In genomic region chr20:35600176-35600995, GRCh38 we compare ENCODE assay signal across 10 cellular contexts. TPM values are rescaled to one million over a fixed set of nuclear protein-coding genes. Genes with fewer than 3 reads are reported as not detected.
A peak's percentile ranks its signal among the peaks of the same experiment; 100 is the strongest.
DNase-seq lines count a peak whose midpoint lies in the region; ATAC-seq and TF ChIP-seq lines count a peak whose summit lies in the region.
"Had no signal": no experiment of that assay in that cellular context is flagged by ENCODE, and none has a peak within 500 bp of the region (broad histone marks: within the 10 kb centered on the region; RNA-seq: fewer than 3 reads in every experiment).

No MANE protein-coding gene starts in this region.

- intact Hi-C loops in activated CD4-positive, alpha-beta memory T cell treated with anti-CD3 and anti-CD28 coated beads for 36 hours (cut with micrococcal nuclease), result loop anchor here (5.0 kb wide), 2 partner anchors 282 to 352 kb away; partner anchors contain the start of gene SCAND1

- H3K4me1 ChIP-seq in skeletal muscle satellite cell (ENCODE audit: control insufficient read depth, insufficient read depth, low read length), result peaks cover 10% of the 10 kb centered on the region

- CTCF ChIA-PET in activated CD4-positive, alpha-beta memory T cell treated with anti-CD3 and anti-CD28 coated beads for 36 hours (lab: Charles Lee), result interaction anchor here (0.6 to 2.0 kb wide), 18 partner anchors 11 to 503 kb away, joined by 3 to 16 read pairs (median 5); partner anchors contain the start of genes ERGIC3, NFS1, ROMO1 and SCAND1
- CTCF ChIA-PET in GM10248 (lab: Yijun Ruan, JAX), result interaction anchor here (1.1 to 7.6 kb wide), 5 partner anchors 11 to 353 kb away, joined by 3 to 87 read pairs (median 4); partner anchors contain the start of genes ERGIC3 and SPAG4

- peak overlapping the region; percentile 66 for H3K4me3 ChIP-seq in skeletal muscle satellite cell (ENCODE audit: low read length)
- H3K4me3 ChIP-seq: mucosa of descending colon had no signal

- peaks cover 33% of the 10 kb centered on the region for H3K27me3 Mint-ChIP-seq in activated naive CD8-positive, alpha-beta T cell treated with anti-CD3 and anti-CD28 coated beads, Interleukin-2, amount 50 U/mL, for 24 hours
- H3K27me3 Mint-ChIP-seq in activated CD4-positive, alpha-beta memory T cell treated with anti-CD3 and anti-CD28 coated beads for 36 hours, result peaks cover 18% of the 10 kb centered on the region

- H3K9me3 ChIP-seq in skeletal muscle satellite cell (replicated peaks; ENCODE audit: low read length), result no peaks in the 10 kb centered on the region
- H3K9me3 ChIP-seq: mucosa of descending colon had no signal

- no peaks in the 10 kb centered on the region for H3K9me3 Mint-ChIP-seq in activated naive CD8-positive, alpha-beta T cell treated with anti-CD3 and anti-CD28 coated beads, Interleukin-2, amount 50 U/mL, for 24 hours
- no peaks in the 10 kb centered on the region for H3K9me3 Mint-ChIP-seq in activated CD4-positive, alpha-beta memory T cell treated with anti-CD3 and anti-CD28 coated beads for 36 hours

- POLR2A ChIA-PET in activated CD4-positive, alpha-beta memory T cell treated with anti-CD3 and anti-CD28 coated beads for 36 hours (lab: Charles Lee), result interaction anchor here (2.1 kb wide), 1 partner anchor 58 kb away, joined by 8 read pairs; the partner anchor contains the start of gene ERGIC3
- POLR2A ChIA-PET in GM10248 (lab: Yijun Ruan, JAX), result no interaction called here

- no peak for TF ChIP-seq CTCF in GM10248 (IDR thresholded peaks at IDR 0.05; ENCODE audit: control extremely low read depth, extremely low read depth, low read depth, missing control alignments)

- H3K4me2 ChIP-seq in skeletal muscle satellite cell (ENCODE audit: low read length), result peak overlapping the region; percentile 95

- H3K27me3 ChIP-seq in skeletal muscle satellite cell (ENCODE audit: control insufficient read depth, insufficient read depth, low read length), result peaks cover 57% of the 10 kb centered on the region

- H3K4me3 Mint-ChIP-seq in activated naive CD8-positive, alpha-beta T cell treated with anti-CD3 and anti-CD28 coated beads, Interleukin-2, amount 50 U/mL, for 24 hours, result peak overlapping the region; percentile 71
- no peak overlapping the region for H3K4me3 Mint-ChIP-seq in activated CD4-positive, alpha-beta memory T cell treated with anti-CD3 and anti-CD28 coated beads for 36 hours

- peaks cover 9% of the 10 kb centered on the region for H3K4me1 Mint-ChIP-seq in activated naive CD8-positive, alpha-beta T cell treated with anti-CD3 and anti-CD28 coated beads, Interleukin-2, amount 50 U/mL, for 24 hours
- peaks cover 9% of the 10 kb centered on the region for H3K4me1 Mint-ChIP-seq in activated CD4-positive, alpha-beta memory T cell treated with anti-CD3 and anti-CD28 coated beads for 36 hours (ENCODE audit: low read depth)

- H3K36me3 ChIP-seq in skeletal muscle satellite cell (ENCODE audit: insufficient read depth, low read length), result no peaks in the 10 kb centered on the region

- H3K27ac Mint-ChIP-seq in activated naive CD8-positive, alpha-beta T cell treated with anti-CD3 and anti-CD28 coated beads, Interleukin-2, amount 50 U/mL, for 24 hours, result no peak overlapping the region
- no peak overlapping the region for H3K27ac Mint-ChIP-seq in activated CD4-positive, alpha-beta memory T cell treated with anti-CD3 and anti-CD28 coated beads for 36 hours

- no peaks in the 10 kb centered on the region for H3K36me3 Mint-ChIP-seq in activated naive CD8-positive, alpha-beta T cell treated with anti-CD3 and anti-CD28 coated beads, Interleukin-2, amount 50 U/mL, for 24 hours (ENCODE audit: low read depth)
- no peaks in the 10 kb centered on the region for H3K36me3 Mint-ChIP-seq in activated CD4-positive, alpha-beta memory T cell treated with anti-CD3 and anti-CD28 coated beads for 36 hours

- DNase-seq in ELF-1 (ENCODE audit: low read depth, low spot score), result peak; percentile 31
- DNase-seq in activated naive CD8-positive, alpha-beta T cell treated with anti-CD3 and anti-CD28 coated beads, Interleukin-2, amount 50 U/mL, for 24 hours, result no peak
- peak; percentile 54 for DNase-seq in islet precursor cell
- no peak for DNase-seq in activated CD4-positive, alpha-beta memory T cell treated with anti-CD3 and anti-CD28 coated beads for 36 hours
- DNase-seq in GM10248 (ENCODE audit: extremely low spot score), result no peak
- DNase-seq in NCI-H1930 (lab: John Stamatoyannopoulos, UW), result no peak
- no peak for DNase-seq in NOMO-1 treated with DMSO at 0.1 percent for 48 hours (lab: John Stamatoyannopoulos, UW; ENCODE audit: unreplicated experiment)
- DNase-seq: stimulated activated naive CD4-positive, alpha-beta T cell treated with Interleukin-2 at 50 U/mL for 16 hours had no signal

- no peak overlapping the region for H3K9ac ChIP-seq in skeletal muscle satellite cell (ENCODE audit: low read depth, low read length)

- ATAC-seq in activated naive CD8-positive, alpha-beta T cell treated with anti-CD3 and anti-CD28 coated beads, Interleukin-2, amount 50 U/mL, for 24 hours, result no peak

RNA-seq across cellular contexts. Expression of gene SPAG4, which starts 15.2 kb away (rescaled TPM):
- 12.0 and 13.4 TPM in 2 replicates for total RNA-seq in skeletal muscle satellite cell (2012; rRNA removed)
- 1 to 10 TPM; 7.5 to 9.4 TPM for total RNA-seq in activated CD4-positive, alpha-beta memory T cell treated with anti-CD3 and anti-CD28 coated beads for 36 hours

RNA-seq across cellular contexts. Expression of gene ERGIC3, which starts 58.5 kb away (rescaled TPM):
- total RNA-seq in skeletal muscle satellite cell (2012; rRNA removed), result 254 and 292 TPM in 2 replicates
- total RNA-seq in activated CD4-positive, alpha-beta memory T cell treated with anti-CD3 and anti-CD28 coated beads for 36 hours, result 100 to 1,000 TPM; 109 to 120 TPM

Comparison
In these comparisons a context has a peak if more than half of its experiments do, and no peak if none do; other contexts are left out.
1. DNase-seq: peak in ELF-1 (single experiment) and islet precursor cell (single experiment); none in activated naive CD8-positive, alpha-beta T cell treated with anti-CD3 and anti-CD28 coated beads, Interleukin-2, amount 50 U/mL, for 24 hours (single experiment), activated CD4-positive, alpha-beta memory T cell treated with anti-CD3 and anti-CD28 coated beads for 36 hours (single experiment), GM10248 (single experiment), NCI-H1930 (0 of 2) and NOMO-1 treated with DMSO at 0.1 percent for 48 hours (single experiment).